Comparison of ENCODE assay signal across 27 cellular contexts in genomic region chr17:29608986-29609385, GRCh38.
"Had no signal": no experiment of that assay in that cellular context is flagged by ENCODE, and none has a peak within 500 bp of the region (broad histone marks: within the 10 kb centered on the region; RNA-seq: fewer than 3 reads in every experiment).

No MANE protein-coding gene starts in this region.

- ATAC-seq: activated CD4-positive, alpha-beta T cell treated with anti-CD3 and anti-CD28 coated beads for 36 hours; body of pancreas; effector memory CD8-positive, alpha-beta T cell; heart left ventricle; right lobe of liver had no signal

- H3K27me3 Mint-ChIP-seq: activated CD4-positive, alpha-beta T cell treated with anti-CD3 and anti-CD28 coated beads for 36 hours; activated naive CD8-positive, alpha-beta T cell; effector memory CD8-positive, alpha-beta T cell had no signal

- H3K9me3 Mint-ChIP-seq: effector memory CD8-positive, alpha-beta T cell; naive B cell; neural crest cell; T-helper 2 cell treated with Interferon-gamma antibody and Interleukin-4, amounts not matched to agents 5 μg/mL and 100 μg/mL, for 36 hours had no signal

- H3K4me3 Mint-ChIP-seq: activated CD4-positive, alpha-beta T cell treated with anti-CD3 and anti-CD28 coated beads for 36 hours; activated naive CD8-positive, alpha-beta T cell; effector memory CD8-positive, alpha-beta T cell; naive B cell; T-helper 2 cell treated with Interferon-gamma antibody and Interleukin-4, amounts not matched to agents 5 μg/mL and 100 μg/mL, for 36 hours had no signal

- H3K4me3 ChIP-seq: adrenal gland, body of pancreas, colonic mucosa, dorsolateral prefrontal cortex, heart left ventricle, left ventricle myocardium inferior, right lobe of liver, smooth muscle cell, suprapubic skin, tibial artery had no signal

- H3K9me3 ChIP-seq: adrenal gland, body of pancreas, colonic mucosa, heart left ventricle, left ventricle myocardium inferior, right lobe of liver, suprapubic skin, tibial artery had no signal

- H3K27me3 ChIP-seq: adrenal gland, colonic mucosa, dorsolateral prefrontal cortex, heart left ventricle, suprapubic skin, tibial artery had no signal

- H3K27ac ChIP-seq: adrenal gland, body of pancreas, colonic mucosa, heart left ventricle, left ventricle myocardium inferior, right lobe of liver, suprapubic skin, tibial artery had no signal

- H3K36me3 Mint-ChIP-seq: activated naive CD8-positive, alpha-beta T cell; naive B cell had no signal

- FAIRE-seq: endothelial cell of umbilical vein had no signal

- DNase-seq: activated CD4-positive, alpha-beta T cell treated with anti-CD3 and anti-CD28 coated beads for 36 hours; activated CD4-positive, alpha-beta T cell treated with anti-CD3 and anti-CD28 coated beads, Interleukin-2, amount 50 U/mL, for 48 hours; activated CD4-positive, CD25-positive, alpha-beta regulatory T cell; activated CD8-positive, alpha-beta memory T cell treated with anti-CD3 and anti-CD28 coated beads for 24 hours; activated effector memory CD4-positive, alpha-beta T cell treated with Interleukin-2 at 50 U/mL for 16 hours; activated naive CD4-positive, alpha-beta T cell treated with Interleukin-2 at 50 U/mL for 16 hours; body of pancreas; colonic mucosa; effector memory CD8-positive, alpha-beta T cell; left ventricle myocardium inferior; naive B cell; occipital lobe; stimulated activated CD4-positive, alpha-beta T cell treated with anti-CD3 and anti-CD28 coated beads, Interleukin-1b, Interleukin-23, amount 100 ng/mL, for 48 hours; stimulated activated CD4-positive, alpha-beta T cell treated with anti-CD3 and anti-CD28 coated beads, Interleukin-4, amount 100 ng/mL, for 4 hours; stimulated activated naive CD4-positive, alpha-beta T cell; T-helper 1 cell had no signal

- H3K27ac Mint-ChIP-seq: activated CD4-positive, alpha-beta T cell treated with anti-CD3 and anti-CD28 coated beads for 36 hours; activated naive CD8-positive, alpha-beta T cell; effector memory CD8-positive, alpha-beta T cell; naive B cell; T-helper 2 cell treated with Interferon-gamma antibody and Interleukin-4, amounts not matched to agents 5 μg/mL and 100 μg/mL, for 36 hours had no signal

- H3K36me3 ChIP-seq: adrenal gland, colonic mucosa, left ventricle myocardium inferior, right lobe of liver, suprapubic skin, tibial artery had no signal
